ENCODE assay signal across 12 cellular contexts in the genomic region with DNA sequence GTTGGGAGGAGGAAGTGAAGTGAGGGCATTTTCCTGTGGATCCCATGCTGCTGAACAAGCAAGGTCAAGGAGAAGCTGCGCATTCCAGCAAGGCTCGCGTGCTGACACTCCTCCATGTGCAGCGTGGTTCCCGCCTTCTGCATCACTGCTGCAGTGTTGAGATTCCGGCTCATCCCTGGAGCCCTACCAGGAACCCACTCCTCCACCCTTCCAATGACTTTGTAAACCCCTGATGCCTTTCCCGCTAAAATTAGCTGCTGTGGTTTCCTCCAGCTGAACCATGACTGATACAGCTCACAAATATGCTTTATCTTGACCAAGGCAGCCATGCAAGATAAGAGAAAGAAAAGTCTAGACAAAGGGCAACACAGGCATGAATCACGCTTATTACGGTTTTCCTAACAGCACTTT. TPM values are rescaled to one million over a fixed set of nuclear protein-coding genes. Genes with fewer than 3 reads are reported as not detected.
A peak's percentile ranks its signal among the peaks of the same experiment; 100 is the strongest.
DNase-seq lines count a peak whose midpoint lies in the region; ATAC-seq and TF ChIP-seq lines count a peak whose summit lies in the region.
"Had no signal": no experiment of that assay in that cellular context is flagged by ENCODE, and none has a peak within 500 bp of the region (broad histone marks: within the 10 kb centered on the region; RNA-seq: fewer than 3 reads in every experiment).

No MANE protein-coding gene starts in this region.

- DNase-seq in AG20443 (ENCODE audit: low spot score) (peak; percentile 65), NCI-H226 (peak; percentile 99), endothelial cell (ENCODE audit: low spot score) (no peak), neural progenitor cell (ENCODE audit: low spot score) (no peak), NCI-H524 treated with DMSO at 0.1 percent for 48 hours (lab: John Stamatoyannopoulos, UW) (no peak)
- DNase-seq in activated CD4-positive, alpha-beta T cell treated with anti-CD3 and anti-CD28 coated beads for 48 hours, result no peak
- no peak for DNase-seq in activated CD8-positive, alpha-beta memory T cell treated with anti-CD3 and anti-CD28 coated beads, Interleukin-2, amount 10 ng/mL, durations not matched to agents 7 days and 5 days
- DNase-seq: NCI-H2081, occipital lobe, T-helper 1 cell had no signal

- H3K4me1 ChIP-seq in neural progenitor cell, result peaks cover 4% of the 10 kb centered on the region

- no peak overlapping the region for H3K4me3 Mint-ChIP-seq in endothelial cell (ENCODE audit: unreplicated experiment)
- H3K4me3 Mint-ChIP-seq in neural progenitor cell, result no peak overlapping the region
- no peak overlapping the region for H3K4me3 Mint-ChIP-seq in activated CD8-positive, alpha-beta memory T cell treated with anti-CD3 and anti-CD28 coated beads, Interleukin-2, amount 10 ng/mL, durations not matched to agents 7 days and 5 days

- H3K9me3 Mint-ChIP-seq in endothelial cell (ENCODE audit: unreplicated experiment) (no peaks in the 10 kb centered on the region), neural progenitor cell (peaks cover 6% of the 10 kb centered on the region)
- H3K9me3 Mint-ChIP-seq in activated CD8-positive, alpha-beta memory T cell treated with anti-CD3 and anti-CD28 coated beads, Interleukin-2, amount 10 ng/mL, durations not matched to agents 7 days and 5 days (ENCODE audit: low read depth), result peaks cover 8% of the 10 kb centered on the region

- H3K4me3 ChIP-seq in neural progenitor cell, result no peak overlapping the region

- peaks cover 4% of the 10 kb centered on the region for H3K36me3 Mint-ChIP-seq in endothelial cell (ENCODE audit: low read depth, unreplicated experiment)
- peaks cover 2% of the 10 kb centered on the region for H3K36me3 Mint-ChIP-seq in neural progenitor cell
- H3K36me3 Mint-ChIP-seq in activated CD8-positive, alpha-beta memory T cell treated with anti-CD3 and anti-CD28 coated beads, Interleukin-2, amount 10 ng/mL, durations not matched to agents 7 days and 5 days, result peaks cover 7% of the 10 kb centered on the region

- H3K79me2 ChIP-seq in neural progenitor cell (ENCODE audit: low read depth), result no peaks in the 10 kb centered on the region

- CTCF ChIA-PET in activated CD8-positive, alpha-beta memory T cell treated with anti-CD3 and anti-CD28 coated beads, Interleukin-2, amount 10 ng/mL, durations not matched to agents 7 days and 5 days (lab: Charles Lee), result interaction anchor here (0.6 to 2.1 kb wide), 4 partner anchors 10 to 255 kb away, joined by 3 to 13 read pairs (median 6); no protein-coding TSS in a partner anchor

- H3K4me1 Mint-ChIP-seq in endothelial cell (ENCODE audit: unreplicated experiment) (peaks cover 27% of the 10 kb centered on the region), neural progenitor cell (peaks cover 32% of the 10 kb centered on the region)
- H3K4me1 Mint-ChIP-seq in activated CD8-positive, alpha-beta memory T cell treated with anti-CD3 and anti-CD28 coated beads, Interleukin-2, amount 10 ng/mL, durations not matched to agents 7 days and 5 days, result peaks cover 1% of the 10 kb centered on the region

- ATAC-seq in activated CD8-positive, alpha-beta memory T cell treated with anti-CD3 and anti-CD28 coated beads, Interleukin-2, amount 10 ng/mL, durations not matched to agents 7 days and 5 days, result no peak
- ATAC-seq in HG02938 (IDR thresholded peaks at IDR 0.05; ENCODE audit: unreplicated experiment), result no peak

- no peak overlapping the region for H3K27ac ChIP-seq in neural progenitor cell

- H3K27ac Mint-ChIP-seq in endothelial cell (ENCODE audit: unreplicated experiment) (peak overlapping the region; percentile 77), neural progenitor cell (peak overlapping the region; percentile 27)
- H3K27ac Mint-ChIP-seq in activated CD8-positive, alpha-beta memory T cell treated with anti-CD3 and anti-CD28 coated beads, Interleukin-2, amount 10 ng/mL, durations not matched to agents 7 days and 5 days, result no peak overlapping the region
- H3K27ac Mint-ChIP-seq: activated T-helper 2 cell treated with anti-CD3 and anti-CD28 coated beads, Interferon-gamma antibody, Interleukin-2, Interleukin-4, amounts not matched to agents 10 μg/mL and 5 μg/mL and 100 μg/mL, durations not matched to agents 14 hours and 24 hours and 36 hours had no signal

- H2AFZ ChIP-seq in neural progenitor cell (replicated peaks), result no peak overlapping the region

- H3K27me3 ChIP-seq in neural progenitor cell, result no peaks in the 10 kb centered on the region

- H3K36me3 ChIP-seq in neural progenitor cell, result no peaks in the 10 kb centered on the region

- no peak overlapping the region for H3K4me2 ChIP-seq in neural progenitor cell

- no peak overlapping the region for H3K9ac ChIP-seq in neural progenitor cell

- no peaks in the 10 kb centered on the region for H3K9me3 ChIP-seq in neural progenitor cell (ENCODE audit: low read depth)

- TF ChIP-seq CTCF in endothelial cell (IDR thresholded peaks at IDR 0.05; ENCODE audit: unreplicated experiment), result no peak
- no peak for TF ChIP-seq CTCF in neural progenitor cell (IDR thresholded peaks at IDR 0.05)

- peaks cover 4% of the 10 kb centered on the region for H3K27me3 Mint-ChIP-seq in endothelial cell (ENCODE audit: unreplicated experiment)
- peaks cover 6% of the 10 kb centered on the region for H3K27me3 Mint-ChIP-seq in neural progenitor cell (ENCODE audit: insufficient read depth, low read depth)
- peaks cover 21% of the 10 kb centered on the region for H3K27me3 Mint-ChIP-seq in activated CD8-positive, alpha-beta memory T cell treated with anti-CD3 and anti-CD28 coated beads, Interleukin-2, amount 10 ng/mL, durations not matched to agents 7 days and 5 days

- no peaks in the 10 kb centered on the region for H4K20me1 ChIP-seq in neural progenitor cell (ENCODE audit: low read depth)

- H3F3A ChIP-seq in neural progenitor cell (ENCODE audit: low read depth), result no peaks in the 10 kb centered on the region

RNA-seq across cellular contexts. Expression of a gene that starts 14.0 kb away (rescaled TPM):
- total RNA-seq in endothelial cell (ENCODE audit: unreplicated experiment) (not detected), neural progenitor cell (ENCODE audit: low replicate concordance) (not detected in 2 replicates)
- not detected for total RNA-seq in activated CD8-positive, alpha-beta memory T cell treated with anti-CD3 and anti-CD28 coated beads, Interleukin-2, amount 10 ng/mL, durations not matched to agents 7 days and 5 days
- total RNA-seq: activated T-helper 2 cell treated with anti-CD3 and anti-CD28 coated beads, Interferon-gamma antibody, Interleukin-2, Interleukin-4, amounts not matched to agents 10 μg/mL and 5 μg/mL and 100 μg/mL, durations not matched to agents 14 hours and 24 hours and 36 hours; occipital lobe had no signal

RNA-seq across cellular contexts. Expression of a gene that starts 36.8 kb away (rescaled TPM):
- total RNA-seq in endothelial cell (ENCODE audit: unreplicated experiment) (not detected), neural progenitor cell (ENCODE audit: low replicate concordance) (0.09 and 0.11 TPM in 2 replicates)
- total RNA-seq in activated CD8-positive, alpha-beta memory T cell treated with anti-CD3 and anti-CD28 coated beads, Interleukin-2, amount 10 ng/mL, durations not matched to agents 7 days and 5 days, result 10 to 100 TPM in 1 of 2 experiments, 1 to 10 TPM in 1; 5.9 to 19.7 TPM
- total RNA-seq: occipital lobe had no signal

Comparison
In these comparisons a context has a peak if more than half of its experiments do, and no peak if none do; other contexts are left out.
1. DNase-seq: peak in AG20443 (single experiment) and NCI-H226 (single experiment); none in endothelial cell (single experiment), neural progenitor cell (single experiment), activated CD4-positive, alpha-beta T cell treated with anti-CD3 and anti-CD28 coated beads for 48 hours (single experiment), NCI-H524 treated with DMSO at 0.1 percent for 48 hours (single experiment) and activated CD8-positive, alpha-beta memory T cell treated with anti-CD3 and anti-CD28 coated beads, Interleukin-2, amount 10 ng/mL, durations not matched to agents 7 days and 5 days (single experiment).